In the genomic region with DNA sequence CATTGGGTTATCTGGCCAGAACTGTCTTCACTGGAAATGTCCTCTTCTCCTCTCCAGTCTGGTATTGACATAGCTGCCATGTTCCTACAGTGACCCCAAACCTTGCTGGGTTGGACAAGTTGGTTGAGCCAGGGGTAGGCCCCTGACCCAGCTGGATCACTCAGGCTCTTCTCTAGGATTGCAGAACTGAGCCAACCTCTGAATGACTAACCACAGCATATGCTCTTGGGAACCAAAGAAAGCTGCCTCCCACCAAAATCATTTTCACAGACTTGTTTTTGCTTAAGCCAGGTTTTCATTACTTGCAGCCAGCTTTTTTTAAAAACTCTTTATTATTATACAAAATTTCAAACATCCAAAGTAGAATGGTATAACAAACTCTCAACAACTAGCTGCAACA, we compare ENCODE assay signal across 15 cellular contexts.
"Had no signal": no experiment of that assay in that cellular context is flagged by ENCODE, and none has a peak within 500 bp of the region (broad histone marks: within the 10 kb centered on the region; RNA-seq: fewer than 3 reads in every experiment).

No MANE protein-coding gene starts in this region.

- H3K4me3 ChIP-seq: left lung, SK-N-MC, testis had no signal

- H3K4me1 ChIP-seq: left lung, testis had no signal

- DNase-seq: activated CD4-positive, alpha-beta T cell treated with anti-CD3 and anti-CD28 coated beads for 36 hours; activated CD8-positive, alpha-beta memory T cell treated with anti-CD3 and anti-CD28 coated beads, Interleukin-2, amount 50 U/mL, for 4 hours; activated CD8-positive, alpha-beta T cell treated with anti-CD3 and anti-CD28 coated beads for 36 hours; activated naive CD4-positive, alpha-beta T cell treated with anti-CD3 and anti-CD28 coated beads for 36 hours; left lung; nephron progenitor cell; stimulated activated CD4-positive, alpha-beta T cell treated with anti-CD3 and anti-CD28 coated beads, Interleukin-2, amount 100 ng/mL, for 48 hours; stimulated activated naive CD8-positive, alpha-beta T cell treated with anti-CD3 and anti-CD28 coated beads, Interleukin-15, Interleukin-2, amounts not matched to agents 100 U/mL and 50 U/mL, for 24 hours; T-cell; T1000; testis had no signal

- ATAC-seq: activated CD4-positive, alpha-beta T cell treated with anti-CD3 and anti-CD28 coated beads for 36 hours; activated CD8-positive, alpha-beta T cell treated with anti-CD3 and anti-CD28 coated beads for 36 hours; activated T-helper 17 cell treated with anti-CD3 and anti-CD28 coated beads, Interleukin-2, amount 50 U/mL, for 72 hours; left lung; sciatic nerve; stimulated activated naive CD8-positive, alpha-beta T cell treated with anti-CD3 and anti-CD28 coated beads, Interleukin-15, Interleukin-2, amounts not matched to agents 100 U/mL and 50 U/mL, for 24 hours; T-cell had no signal

- H3K27me3 ChIP-seq: left lung, testis had no signal

- H3K9me3 ChIP-seq: left lung, testis had no signal

- H3K27ac ChIP-seq: left lung, SK-N-MC, testis, VCaP had no signal

- H3K36me3 ChIP-seq: left lung had no signal
